8 cellular contexts compared by ENCODE assay signal in the genomic region with DNA sequence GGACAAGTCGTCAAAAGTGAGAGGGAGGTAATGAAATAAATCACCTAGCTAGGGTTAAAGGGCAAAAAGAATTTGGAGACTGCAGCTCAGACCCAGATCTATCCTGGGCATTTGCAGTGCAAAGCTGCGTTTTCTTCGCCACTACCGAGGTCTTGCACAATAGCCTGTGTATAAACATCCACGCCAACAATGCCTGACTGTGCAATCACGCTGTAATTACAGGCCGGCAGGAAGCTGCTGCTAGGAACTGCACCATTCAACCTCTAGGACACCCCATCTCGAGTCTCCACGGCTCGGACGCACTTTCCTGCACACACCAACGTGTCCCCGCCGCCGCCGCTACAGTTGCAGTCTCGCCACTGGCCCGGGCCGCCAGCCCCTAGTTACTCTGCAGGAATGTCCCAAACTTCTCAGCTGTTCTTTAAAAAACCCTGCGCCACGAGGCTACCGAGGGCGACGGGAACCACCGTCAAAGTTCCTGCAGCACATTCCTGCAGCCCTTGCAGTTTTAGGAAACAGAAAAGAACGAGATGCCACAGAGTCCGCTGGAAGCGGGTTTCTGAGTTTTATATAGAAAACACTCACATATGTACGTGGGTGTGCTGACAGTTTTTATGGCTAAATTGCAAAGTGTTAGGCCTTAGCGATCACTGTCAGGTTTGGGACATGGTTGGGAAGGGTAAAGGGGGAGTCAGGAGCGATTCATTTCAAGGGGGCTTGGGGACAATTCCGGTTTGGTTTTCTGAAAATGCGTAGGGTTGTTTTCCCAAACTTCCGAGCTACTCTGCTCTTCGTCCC.
DNase-seq lines count a peak whose midpoint lies in the region; ATAC-seq and TF ChIP-seq lines count a peak whose summit lies in the region.

No MANE protein-coding gene starts in this region.

- no peak overlapping the region for H2AFZ ChIP-seq in neural cell (ENCODE audit: low read depth, low read length)

- TF ChIP-seq RAD21 in neural cell (conservative IDR thresholded peaks at IDR 0.05) = no peak

- H3K9ac ChIP-seq in neural cell (ENCODE audit: low read length) = no peak overlapping the region

- no peaks in the 10 kb centered on the region for H4K20me1 ChIP-seq in neural cell (ENCODE audit: insufficient read depth)

- peaks cover 3% of the 10 kb centered on the region for H3F3A ChIP-seq in neural cell (ENCODE audit: insufficient read depth, low read length, poor library complexity, severe bottlenecking)

- no peaks in the 10 kb centered on the region for H3K9me2 ChIP-seq in neural cell (ENCODE audit: insufficient read depth, low read length)

- ATAC-seq in HG02938 (IDR thresholded peaks at IDR 0.05; ENCODE audit: unreplicated experiment) (peak; percentile 44), HG02885 (IDR thresholded peaks at IDR 0.05; ENCODE audit: poor library complexity, unreplicated experiment) (no peak)

- no peaks in the 10 kb centered on the region for H3K79me2 ChIP-seq in neural cell (replicated peaks; ENCODE audit: insufficient read depth, low read length)

- peak overlapping the region; percentile 73 for H3K4me3 ChIP-seq in fibroblast of villous mesenchyme (ENCODE audit: low read depth, low read length)
- H3K4me3 ChIP-seq in neural cell (ENCODE audit: low read length) = peak overlapping the region; percentile 65
- peak overlapping the region; percentile 66 to 72 for H3K4me3 ChIP-seq in tibial artery

- H3K4me2 ChIP-seq in neural cell (ENCODE audit: low read length) = peak overlapping the region; percentile 36

- TF ChIP-seq EP300 in neural cell (conservative IDR thresholded peaks at IDR 0.05; ENCODE audit: poor library complexity, severe bottlenecking) = no peak

- intact Hi-C loops in tibial artery (cut with DNase I; ENCODE audit: low total_unique reads) = no loop called here

- peaks cover 28% of the 10 kb centered on the region for H3K27me3 ChIP-seq in neural cell (ENCODE audit: insufficient read depth, low read depth, low read length)
- H3K27me3 ChIP-seq in tibial artery = no peaks in the 10 kb centered on the region

- TF ChIP-seq CTCF in fibroblast of villous mesenchyme (IDR thresholded peaks at IDR 0.05; ENCODE audit: insufficient read depth, low read depth, low read length) (peak; percentile 26), neural cell (IDR thresholded peaks at IDR 0.05; ENCODE audit: poor library complexity, severe bottlenecking) (no peak), tibial artery (IDR thresholded peaks at IDR 0.05) (peak; percentile 27 to 51)

- peak; percentile 68 for DNase-seq in DMS53 (lab: John Stamatoyannopoulos, UW)
- DNase-seq in RKO (ENCODE audit: low spot score) = peak; percentile 89
- DNase-seq in activated gamma-delta T cell (lab: John Stamatoyannopoulos, UW) = peak; percentile 48
- peak; percentile 99 for DNase-seq in fibroblast of villous mesenchyme (ENCODE audit: low read depth)
- peak; percentile 88 to 89 for DNase-seq in tibial artery

- H3K27ac ChIP-seq in neural cell (ENCODE audit: low read length) (no peak overlapping the region), tibial artery (peak overlapping the region; percentile 95 to 96)

- H3K9me3 ChIP-seq in neural cell (ENCODE audit: low read length) (no peaks in the 10 kb centered on the region), tibial artery (no peaks in the 10 kb centered on the region)

- peaks cover 0 to 81% (median 69%) of the 10 kb centered on the region in 4 donors for H3K4me1 ChIP-seq in tibial artery

- H3K36me3 ChIP-seq in neural cell (ENCODE audit: insufficient read depth, low read length) = no peaks in the 10 kb centered on the region
- H3K36me3 ChIP-seq in tibial artery = no peaks in the 10 kb centered on the region

TF ChIP-seq in neural cell, 6 proteins besides CTCF, POLR2A, EP300 and RAD21:
- TF ChIP-seq REST (IDR thresholded peaks at IDR 0.05; ENCODE audit: borderline replicate concordance) (no peak), TAF1 (IDR thresholded peaks at IDR 0.05; ENCODE audit: low read depth) (no peak), MXI1 (conservative IDR thresholded peaks at IDR 0.05; ENCODE audit: poor library complexity, severe bottlenecking) (peak; percentile 23), POLR2AphosphoS5 (IDR thresholded peaks at IDR 0.05) (no peak), SMC3 (conservative IDR thresholded peaks at IDR 0.05; ENCODE audit: poor library complexity) (no peak), EZH2 (IDR thresholded peaks at IDR 0.05; ENCODE audit: borderline replicate concordance, insufficient read depth, low read length, poor library complexity, severe bottlenecking) (no peak)

Comparison
In these comparisons a context has a peak if more than half of its experiments do, and no peak if none do; other contexts are left out.
1. DNase-seq: peak in every context shown above with its lines; median percentile 99 in fibroblast of villous mesenchyme; 89 in RKO; 88 in tibial artery; 68 in DMS53; 48 in activated gamma-delta T cell.